In genomic region chr6:116280161-116280959, GRCh38 we compare ENCODE assay signal across 8 cellular contexts. TPM values are rescaled to one million over a fixed set of nuclear protein-coding genes. Genes with fewer than 3 reads are reported as not detected.
DNase-seq lines count a peak whose midpoint lies in the region; ATAC-seq and TF ChIP-seq lines count a peak whose summit lies in the region.

No MANE protein-coding gene starts in this region.

- H3K9me2 ChIP-seq in neural cell (ENCODE audit: insufficient read depth, low read length) = no peaks in the 10 kb centered on the region

- TF ChIP-seq EP300 in neural cell (conservative IDR thresholded peaks at IDR 0.05; ENCODE audit: poor library complexity, severe bottlenecking) = peak; percentile 28

- CTCF ChIA-PET in activated CD4-positive, alpha-beta T cell treated with anti-CD3 and anti-CD28 coated beads for 36 hours (lab: Charles Lee) = interaction anchor here (0.7 to 3.7 kb wide), 8 partner anchors 8 to 369 kb away, joined by 3 to 24 read pairs (median 4); no protein-coding TSS in a partner anchor

- no peaks in the 10 kb centered on the region for H3K9me3 Mint-ChIP-seq in activated CD4-positive, alpha-beta T cell treated with anti-CD3 and anti-CD28 coated beads for 36 hours (ENCODE audit: low read depth)

- H3K4me1 Mint-ChIP-seq in activated CD4-positive, alpha-beta T cell treated with anti-CD3 and anti-CD28 coated beads for 36 hours = peaks cover 25% of the 10 kb centered on the region

- H3K27me3 ChIP-seq in endocrine pancreas (ENCODE audit: control insufficient read depth, insufficient read depth, low read length) (no peaks in the 10 kb centered on the region), neural cell (ENCODE audit: insufficient read depth, low read depth, low read length) (no peaks in the 10 kb centered on the region)

- H3K9me3 ChIP-seq in endocrine pancreas (ENCODE audit: control insufficient read depth, low read length) (no peaks in the 10 kb centered on the region), neural cell (ENCODE audit: low read length) (no peaks in the 10 kb centered on the region)

- H3K36me3 Mint-ChIP-seq in activated CD4-positive, alpha-beta T cell treated with anti-CD3 and anti-CD28 coated beads for 36 hours (ENCODE audit: low read depth) = peaks cover 35% of the 10 kb centered on the region

- peak overlapping the region; percentile 99 for H3K27ac ChIP-seq in neural cell (ENCODE audit: low read length)

- H3K79me2 ChIP-seq in neural cell (replicated peaks; ENCODE audit: insufficient read depth, low read length) = peaks cover 32% of the 10 kb centered on the region

- POLR2A ChIA-PET in activated CD4-positive, alpha-beta T cell treated with anti-CD3 and anti-CD28 coated beads for 36 hours (lab: Charles Lee) = interaction anchor here (0.8 to 2.1 kb wide), 7 partner anchors 26 to 1314 kb away, joined by 3 to 6 read pairs (median 3); partner anchors contain the start of genes RSPH4A and RWDD1

- DNase-seq in activated CD4-positive, alpha-beta T cell treated with anti-CD3 and anti-CD28 coated beads for 36 hours = no peak
- DNase-seq in activated CD4-positive, alpha-beta T cell treated with anti-CD3 and anti-CD28 coated beads for 48 hours = no peak
- DNase-seq in SHP77 (lab: John Stamatoyannopoulos, UW) (peak; percentile 7 to 22), NCI-H1436 (lab: John Stamatoyannopoulos, UW) (no peak), NCI-H446 treated with DMSO at 0.1 percent for 48 hours (lab: John Stamatoyannopoulos, UW) (no peak)

- peak overlapping the region; percentile 22 for H3K9ac ChIP-seq in endocrine pancreas (ENCODE audit: control insufficient read depth, insufficient read depth, low read length)
- H3K9ac ChIP-seq in neural cell (ENCODE audit: low read length) = peak overlapping the region; percentile 99

- intact Hi-C loops in activated CD4-positive, alpha-beta T cell treated with anti-CD3 and anti-CD28 coated beads for 36 hours (cut with DNase I, micrococcal nuclease) = loop anchor here in 1 of 2 experiments (5.0 kb wide), 1 partner anchor 182 kb away; the partner anchor contains the start of gene CALHM6

- no peak for TF ChIP-seq CTCF in neural cell (IDR thresholded peaks at IDR 0.05; ENCODE audit: poor library complexity, severe bottlenecking)

- H3K4me3 Mint-ChIP-seq in activated CD4-positive, alpha-beta T cell treated with anti-CD3 and anti-CD28 coated beads for 36 hours = peak overlapping the region; percentile 93

- no peaks in the 10 kb centered on the region for H3K4me1 ChIP-seq in endocrine pancreas (ENCODE audit: control insufficient read depth, insufficient read depth, low read length)

- ATAC-seq in activated CD4-positive, alpha-beta T cell treated with anti-CD3 and anti-CD28 coated beads for 36 hours = no peak
- no peak for ATAC-seq in GM21360 (IDR thresholded peaks at IDR 0.05; ENCODE audit: unreplicated experiment)

- peak overlapping the region; percentile 98 for H3K27ac Mint-ChIP-seq in activated CD4-positive, alpha-beta T cell treated with anti-CD3 and anti-CD28 coated beads for 36 hours

- peak overlapping the region; percentile 99 for H3K4me2 ChIP-seq in neural cell (ENCODE audit: low read length)

- peaks cover 5% of the 10 kb centered on the region for H3F3A ChIP-seq in neural cell (ENCODE audit: insufficient read depth, low read length, poor library complexity, severe bottlenecking)

- peak overlapping the region; percentile 94 for H3K4me3 ChIP-seq in endocrine pancreas (ENCODE audit: control insufficient read depth, insufficient read depth, low read length)
- H3K4me3 ChIP-seq in neural cell (ENCODE audit: low read length) = peak overlapping the region; percentile 92

- peak overlapping the region; percentile 89 for H2AFZ ChIP-seq in neural cell (ENCODE audit: low read depth, low read length)

- H3K27me3 Mint-ChIP-seq in activated CD4-positive, alpha-beta T cell treated with anti-CD3 and anti-CD28 coated beads for 36 hours = no peaks in the 10 kb centered on the region

- no peak for TF ChIP-seq RAD21 in neural cell (conservative IDR thresholded peaks at IDR 0.05)

- peaks cover 23% of the 10 kb centered on the region for H4K20me1 ChIP-seq in neural cell (ENCODE audit: insufficient read depth)

- H3K36me3 ChIP-seq in endocrine pancreas (ENCODE audit: control insufficient read depth, insufficient read depth, low read length) (peaks cover 8% of the 10 kb centered on the region), neural cell (ENCODE audit: insufficient read depth, low read length) (peaks cover 16% of the 10 kb centered on the region)

TF ChIP-seq in neural cell, 6 proteins besides CTCF, POLR2A, EP300 and RAD21:
- TF ChIP-seq POLR2AphosphoS5 (IDR thresholded peaks at IDR 0.05) (no peak), REST (IDR thresholded peaks at IDR 0.05; ENCODE audit: borderline replicate concordance) (no peak), SMC3 (conservative IDR thresholded peaks at IDR 0.05; ENCODE audit: poor library complexity) (no peak), EZH2 (IDR thresholded peaks at IDR 0.05; ENCODE audit: borderline replicate concordance, insufficient read depth, low read length, poor library complexity, severe bottlenecking) (no peak), MXI1 (conservative IDR thresholded peaks at IDR 0.05; ENCODE audit: poor library complexity, severe bottlenecking) (no peak), TAF1 (IDR thresholded peaks at IDR 0.05; ENCODE audit: low read depth) (no peak)

RNA-seq across cellular contexts. Expression of gene TSPYL1, which starts 0.6 kb away (rescaled TPM):
- total RNA-seq in activated CD4-positive, alpha-beta T cell treated with anti-CD3 and anti-CD28 coated beads for 36 hours = 10 to 100 TPM; 37.5 to 38.2 TPM
- polyA plus RNA-seq in neural cell = 79.3 and 84.8 TPM in 2 replicates
- polyA minus RNA-seq in neural cell = 158 and 160 TPM in 2 replicates

RNA-seq across cellular contexts. Expression of gene TSPYL4, which starts 26.5 kb away (rescaled TPM):
- total RNA-seq in activated CD4-positive, alpha-beta T cell treated with anti-CD3 and anti-CD28 coated beads for 36 hours = 10 to 100 TPM in 1 of 2 experiments, 1 to 10 TPM in 1; 9.4 to 10.8 TPM
- polyA plus RNA-seq in neural cell = 97.2 and 99.8 TPM in 2 replicates
- polyA minus RNA-seq in neural cell = 162 and 171 TPM in 2 replicates

Comparison
In these comparisons a context has a peak if more than half of its experiments do, and no peak if none do; other contexts are left out.
1. DNase-seq: peak in SHP77 (2 of 2); none in activated CD4-positive, alpha-beta T cell treated with anti-CD3 and anti-CD28 coated beads for 36 hours (single experiment), activated CD4-positive, alpha-beta T cell treated with anti-CD3 and anti-CD28 coated beads for 48 hours (single experiment), NCI-H1436 (single experiment) and NCI-H446 treated with DMSO at 0.1 percent for 48 hours (single experiment).